ENCODE assay signal across 14 cellular contexts in genomic region chr7:135856356-135857144, GRCh38.
DNase-seq lines count a peak whose midpoint lies in the region; ATAC-seq, FAIRE-seq and TF ChIP-seq lines count a peak whose summit lies in the region.
"Had no signal": no experiment of that assay in that cellular context is flagged by ENCODE, and none has a peak within 500 bp of the region (broad histone marks: within the 10 kb centered on the region; RNA-seq: fewer than 3 reads in every experiment).

No MANE protein-coding gene starts in this region.

- H3K9me3 ChIP-seq in psoas muscle (no peaks in the 10 kb centered on the region), MM.1S (replicated peaks; ENCODE audit: insufficient read depth, low read length) (no peaks in the 10 kb centered on the region)

- TF ChIP-seq CTCF in nephron (IDR thresholded peaks at IDR 0.05; ENCODE audit: unreplicated experiment in 3 of 3) (no peak), psoas muscle (IDR thresholded peaks at IDR 0.05) (no peak), MM.1S (IDR thresholded peaks at IDR 0.05; ENCODE audit: low read length) (no peak)

- no peak overlapping the region for H3K4me2 ChIP-seq in MM.1S (ENCODE audit: low read depth, low read length)

- H3K36me3 ChIP-seq in psoas muscle (ENCODE audit: insufficient read depth in 1 of 2, low read depth in 1 of 2) (no peaks in the 10 kb centered on the region), MM.1S (replicated peaks; ENCODE audit: insufficient read depth, low read length) (no peaks in the 10 kb centered on the region)

- H3F3A ChIP-seq in MM.1S (ENCODE audit: insufficient read depth, low read length) = 0 out of 2 replicates have a peak, but pooled peaks cover 3% of the 10 kb centered on the region

- no peaks in the 10 kb centered on the region for H3K4me1 ChIP-seq in psoas muscle
- H3K4me1 ChIP-seq in MM.1S (ENCODE audit: low read length) = peaks cover 8% of the 10 kb centered on the region; the same call in 1 of the 2 replicates
- H3K4me1 ChIP-seq: parathyroid adenoma had no signal

- H4K20me1 ChIP-seq in MM.1S (ENCODE audit: insufficient read depth, low read length) = no peaks in the 10 kb centered on the region

- H3K27ac ChIP-seq in epithelial cell of prostate = peak overlapping the region; percentile 42
- H3K27ac ChIP-seq in psoas muscle = no peak overlapping the region
- H3K27ac ChIP-seq in MM.1S (ENCODE audit: low read length) = no peak overlapping the region
- H3K27ac ChIP-seq: parathyroid adenoma had no signal

- peaks cover 4% of the 10 kb centered on the region for H3K27me3 Mint-ChIP-seq in nephron (ENCODE audit: low read depth)
- H3K27me3 Mint-ChIP-seq: activated naive CD4-positive, alpha-beta T cell treated with anti-CD3 and anti-CD28 coated beads, Interleukin-2, amount 50 U/mL, for 24 hours had no signal

- no peak overlapping the region for H3K4me3 Mint-ChIP-seq in nephron
- H3K4me3 Mint-ChIP-seq: activated naive CD4-positive, alpha-beta T cell treated with anti-CD3 and anti-CD28 coated beads, Interleukin-2, amount 50 U/mL, for 24 hours; B cell; WTC11 had no signal

- H3K9me2 ChIP-seq in MM.1S (replicated peaks; ENCODE audit: insufficient read depth, low read length) = no peaks in the 10 kb centered on the region

- H3K79me2 ChIP-seq in MM.1S (ENCODE audit: low read length) = no peaks in the 10 kb centered on the region
- H3K79me2 ChIP-seq: parathyroid adenoma had no signal

- H3K9me3 Mint-ChIP-seq in nephron = peaks cover 14% of the 10 kb centered on the region
- H3K9me3 Mint-ChIP-seq: activated naive CD4-positive, alpha-beta T cell treated with anti-CD3 and anti-CD28 coated beads, Interleukin-2, amount 50 U/mL, for 24 hours had no signal

- peak; percentile 95 for FAIRE-seq in RCC 7860 (lab: Jason Lieb, UNC)

- H3K4me1 Mint-ChIP-seq in nephron = peaks cover 8% of the 10 kb centered on the region
- H3K4me1 Mint-ChIP-seq: activated naive CD4-positive, alpha-beta T cell treated with anti-CD3 and anti-CD28 coated beads, Interleukin-2, amount 50 U/mL, for 24 hours had no signal

- no peak for ATAC-seq in psoas muscle

- H2AFZ ChIP-seq in MM.1S (ENCODE audit: low read length) = no peak overlapping the region
- H2AFZ ChIP-seq: parathyroid adenoma had no signal

- H3K4me3 ChIP-seq in psoas muscle = no peak overlapping the region
- H3K4me3 ChIP-seq in MM.1S (ENCODE audit: low read length) = no peak overlapping the region

- H3K36me3 Mint-ChIP-seq in nephron (ENCODE audit: low read depth) = peaks cover 3% of the 10 kb centered on the region
- H3K36me3 Mint-ChIP-seq: activated naive CD4-positive, alpha-beta T cell treated with anti-CD3 and anti-CD28 coated beads, Interleukin-2, amount 50 U/mL, for 24 hours had no signal

- no peak overlapping the region for H3K9ac ChIP-seq in MM.1S (ENCODE audit: low read length)
- H3K9ac ChIP-seq: parathyroid adenoma had no signal

- DNase-seq in EL = peak; percentile 37
- peak; percentile 92 for DNase-seq in RCC 7860 (ENCODE audit: low spot score)
- DNase-seq in epithelial cell of prostate (ENCODE audit: low read depth, low spot score) = no peak
- no peak for DNase-seq in psoas muscle
- no peak for DNase-seq in head of caudate nucleus
- no peak for DNase-seq in superior temporal gyrus (ENCODE audit: extremely low spot score)
- no peak for DNase-seq in MM.1S
- DNase-seq: DMS 273 treated with DMSO at 0.1 percent for 48 hours, NCI-H1092 treated with DMSO at 0.1 percent for 48 hours had no signal

- intact Hi-C loops in psoas muscle (cut with DNase I) = no loop called here
- intact Hi-C loops in head of caudate nucleus (cut with DNase I) = no loop called here

- H3K27me3 ChIP-seq in psoas muscle (ENCODE audit: insufficient read depth in 3 of 3, low read length in 2 of 3) (no peaks in the 10 kb centered on the region), MM.1S (replicated peaks; ENCODE audit: insufficient read depth, low read length) (no peaks in the 10 kb centered on the region)

- WGBS in psoas muscle, 3 donors = 63 to 72% (median 65%) methylated on average over 6 of the region's 6 CpGs

- peak overlapping the region; percentile 5 to 60 (median 31) for H3K27ac Mint-ChIP-seq in nephron
- H3K27ac Mint-ChIP-seq: activated naive CD4-positive, alpha-beta T cell treated with anti-CD3 and anti-CD28 coated beads, Interleukin-2, amount 50 U/mL, for 24 hours; B cell; WTC11 had no signal

Comparison
In these comparisons a context has a peak if more than half of its experiments do, and no peak if none do; other contexts are left out.
1. DNase-seq: peak in EL (single experiment) and RCC 7860 (single experiment); none in epithelial cell of prostate (single experiment), psoas muscle (0 of 2), head of caudate nucleus (0 of 42), superior temporal gyrus (single experiment) and MM.1S (single experiment).